Comparison of ENCODE assay signal across 12 cellular contexts in the genomic region with DNA sequence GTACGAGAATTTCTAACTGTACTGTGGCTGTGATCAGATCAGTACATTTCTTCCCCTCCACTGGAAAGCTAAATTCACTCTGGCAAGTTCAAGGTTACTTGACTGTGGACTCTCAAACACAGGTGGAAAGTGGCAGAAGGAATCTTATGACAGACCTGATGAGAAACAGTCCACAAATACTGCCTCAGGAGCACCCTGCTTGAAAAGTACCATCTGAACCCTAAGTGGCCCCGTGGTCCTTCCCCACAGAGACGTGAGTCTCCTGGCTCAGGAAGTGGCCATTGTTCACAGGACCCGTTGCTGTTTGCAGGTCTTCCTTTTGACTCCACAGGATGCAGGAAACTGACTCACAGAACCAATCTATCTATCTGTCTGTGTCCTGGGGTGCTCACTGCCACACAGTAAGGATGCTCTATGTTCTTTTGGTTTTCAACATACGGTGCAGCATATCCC. TPM values are rescaled to one million over a fixed set of nuclear protein-coding genes. Genes with fewer than 3 reads are reported as not detected.
DNase-seq lines count a peak whose midpoint lies in the region; ATAC-seq and TF ChIP-seq lines count a peak whose summit lies in the region.
"Had no signal": no experiment of that assay in that cellular context is flagged by ENCODE, and none has a peak within 500 bp of the region (broad histone marks: within the 10 kb centered on the region; RNA-seq: fewer than 3 reads in every experiment).

No MANE protein-coding gene starts in this region.

- in situ Hi-C loops in astrocyte of the cerebellum (cut with HindIII; ENCODE audit: low sequenced_read_pairs), result no loop called here

- ATAC-seq in GM18511 (IDR thresholded peaks at IDR 0.05; ENCODE audit: unreplicated experiment), result no peak

- H3K9me3 ChIP-seq in colonic mucosa, result no peaks in the 10 kb centered on the region
- H3K9me3 ChIP-seq: tibial artery had no signal

- H3K27ac ChIP-seq in colonic mucosa, result no peak overlapping the region
- H3K27ac ChIP-seq: 22Rv1, tibial artery had no signal

- TF ChIP-seq CTCF in astrocyte of the cerebellum (IDR thresholded peaks at IDR 0.05; ENCODE audit: low read depth, low read length, missing control alignments), result no peak
- TF ChIP-seq CTCF in colonic mucosa (IDR thresholded peaks at IDR 0.05), result no peak

- peak overlapping the region in 1 of 2 donors; percentile 26 for H3K9ac ChIP-seq in colonic mucosa (ENCODE audit: low read depth in 2 of 2, low read length in 2 of 2)

- DNase-seq in NCI-H1417 (lab: John Stamatoyannopoulos, UW), result peak in 2 of 3 experiments; percentile 46 to 64
- DNase-seq in NCI-H1417 treated with DMSO at 0.1 percent for 48 hours (lab: John Stamatoyannopoulos, UW), result no peak
- DNase-seq in LHCN-M2 (ENCODE audit: low read depth), result peak; percentile 16
- DNase-seq in astrocyte of the cerebellum (ENCODE audit: low read depth), result peak; percentile 62
- DNase-seq in lung microvascular endothelial cell (ENCODE audit: low read depth in 2 of 2), result peak; percentile 92 to 98
- DNase-seq in colonic mucosa, result no peak
- DNase-seq in CD1c-positive myeloid dendritic cell (ENCODE audit: extremely low spot score), result no peak
- DNase-seq: activated CD4-positive, CD25-positive, alpha-beta regulatory T cell; tibial artery had no signal

- no peaks in the 10 kb centered on the region for H3K27me3 ChIP-seq in colonic mucosa
- H3K27me3 ChIP-seq: tibial artery had no signal

- intact Hi-C loops in colonic mucosa (cut with DNase I), result no loop called here

- H3K4me3 ChIP-seq in astrocyte of the cerebellum (ENCODE audit: low read depth, low read length), result no peak overlapping the region
- no peak overlapping the region for H3K4me3 ChIP-seq in colonic mucosa
- H3K4me3 ChIP-seq: tibial artery had no signal

- H3K4me1 ChIP-seq in colonic mucosa, result peaks cover 5% of the 10 kb centered on the region

- H3K36me3 ChIP-seq in colonic mucosa, result no peaks in the 10 kb centered on the region
- H3K36me3 ChIP-seq: tibial artery had no signal

RNA-seq across cellular contexts. Expression of a gene that starts 47.5 kb away (rescaled TPM):
- 12.4 and 21.4 TPM in 2 replicates for total RNA-seq in LHCN-M2 (2014; rRNA removed)
- 3.9 TPM for polyA plus RNA-seq in LHCN-M2 (2012)
- 23.1 and 30.2 TPM in 2 replicates for total RNA-seq in lung microvascular endothelial cell
- total RNA-seq in colonic mucosa, result 10 to 100 TPM; 82.8 to 94.8 TPM
- polyA plus RNA-seq: IgD-negative memory B cell had no signal

Comparison
In these comparisons a context has a peak if more than half of its experiments do, and no peak if none do; other contexts are left out.
1. DNase-seq: peak in NCI-H1417 (2 of 3), LHCN-M2 (single experiment), astrocyte of the cerebellum (single experiment) and lung microvascular endothelial cell (2 of 2); none in NCI-H1417 treated with DMSO at 0.1 percent for 48 hours (single experiment), colonic mucosa (single experiment) and CD1c-positive myeloid dendritic cell (single experiment).